ENCODE assay signal across 20 cellular contexts in the genomic region with DNA sequence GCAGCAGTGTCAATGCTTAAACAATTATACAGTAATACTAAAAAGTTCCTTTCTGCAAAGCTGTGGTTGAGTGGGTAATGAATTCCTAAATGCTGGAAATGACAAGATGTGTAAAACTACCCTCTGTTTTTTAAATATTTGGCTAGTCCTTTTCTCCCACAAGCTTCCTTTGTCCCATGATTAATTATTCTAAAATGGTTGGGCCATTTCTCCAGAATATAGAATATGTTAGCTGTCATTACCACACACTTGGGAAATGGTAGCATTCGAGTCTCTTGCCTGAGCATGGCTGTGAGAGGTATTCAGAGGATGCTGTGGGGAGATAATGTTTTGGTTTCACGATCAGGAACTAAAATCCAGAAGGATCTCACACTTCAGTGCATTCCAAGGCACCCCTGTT.
DNase-seq lines count a peak whose midpoint lies in the region; ATAC-seq, FAIRE-seq and TF ChIP-seq lines count a peak whose summit lies in the region.
"Had no signal": no experiment of that assay in that cellular context is flagged by ENCODE, and none has a peak within 500 bp of the region (broad histone marks: within the 10 kb centered on the region; RNA-seq: fewer than 3 reads in every experiment).

No MANE protein-coding gene starts in this region.

- H3K4me3 Mint-ChIP-seq in WTC11, result no peak overlapping the region
- H3K4me3 Mint-ChIP-seq: CD4-positive, alpha-beta memory T cell had no signal

- TF ChIP-seq CTCF in A549 (IDR thresholded peaks at IDR 0.05) (no peak), PC-3 (conservative IDR thresholded peaks at IDR 0.05; ENCODE audit: low read depth, low read length) (no peak), WTC11 (IDR thresholded peaks at IDR 0.05) (no peak)

- BruUV-seq in PC-3 (replicated peaks; lab: Mats Ljungman, UMichigan), result no TSS peak

- H3K79me2 ChIP-seq in mesendoderm (ENCODE audit: control insufficient read depth, insufficient read depth, low read length) (no peaks in the 10 kb centered on the region), PC-3 (ENCODE audit: low read length) (no peaks in the 10 kb centered on the region)

- H3K4ac ChIP-seq in mesendoderm (ENCODE audit: low read depth, low read length), result no peak overlapping the region

- no peak for TF ChIP-seq POLR2A in A549 (IDR thresholded peaks at IDR 0.05; ENCODE audit: low read length)

- peak; percentile 7 for FAIRE-seq in A549 (lab: Jason Lieb, UNC)
- no peak for FAIRE-seq in RCC 7860 (lab: Jason Lieb, UNC)
- FAIRE-seq: A204.1, G401.6, GM12892, H54 had no signal

- no peak overlapping the region for H2AFZ ChIP-seq in PC-3 (ENCODE audit: low read length)

- no peaks in the 10 kb centered on the region for H3K4me1 ChIP-seq in A549
- no peaks in the 10 kb centered on the region for H3K4me1 ChIP-seq in mesendoderm (ENCODE audit: control insufficient read depth, low read depth, low read length)
- H3K4me1 ChIP-seq in PC-3 (ENCODE audit: insufficient read depth, low read length), result no peaks in the 10 kb centered on the region
- H3K4me1 ChIP-seq: Caco-2, HAP-1 had no signal

- no peaks in the 10 kb centered on the region for H3K79me1 ChIP-seq in mesendoderm (ENCODE audit: low read length)

- H2AK5ac ChIP-seq in mesendoderm (ENCODE audit: low read length), result no peak overlapping the region

- no peak overlapping the region for H4K5ac ChIP-seq in mesendoderm (ENCODE audit: low read length)

- CTCF ChIA-PET in A549 (lab: Yijun Ruan, JAX) (interaction anchor here (0.6 to 1.4 kb wide), 4 partner anchors 9 to 128 kb away, joined by 3 to 4 read pairs (median 3); no protein-coding TSS in a partner anchor), PC-3 (lab: Charles Lee) (no interaction called here), WTC11 (lab: Charles Lee) (interaction anchor here (1.2 to 1.3 kb wide), 2 partner anchors 31 to 190 kb away, joined by 3 to 4 read pairs; no protein-coding TSS in a partner anchor)

- H3K56ac ChIP-seq in mesendoderm (ENCODE audit: low read length), result no peak overlapping the region

- H3K9me3 Mint-ChIP-seq in activated naive CD4-positive, alpha-beta T cell treated with anti-CD3 and anti-CD28 coated beads, Interleukin-2, amount 50 U/mL, for 72 hours, result peaks cover 2 to 15% of the 10 kb centered on the region in 2 donors
- H3K9me3 Mint-ChIP-seq in WTC11, result peaks cover 32% of the 10 kb centered on the region

- DNase-seq in A549 (ENCODE audit: low read depth in 1 of 2, low spot score in 1 of 2) (no peak), RCC 7860 (ENCODE audit: low spot score) (peak; percentile 6), glomerular visceral epithelial cell (ENCODE audit: extremely low spot score) (peak; percentile 31), mesendoderm (peak; percentile 18), PC-3 (no peak), Right ventricle myocardium superior (no peak), WTC11 (ENCODE audit: low spot score) (no peak)
- DNase-seq in activated naive CD4-positive, alpha-beta T cell treated with anti-CD3 and anti-CD28 coated beads, Interleukin-2, amount 50 U/mL, for 72 hours (ENCODE audit: low spot score in 2 of 2), result no peak
- DNase-seq: C1 segment of cervical spinal cord; Caco-2; CD4-positive, alpha-beta memory T cell; DMS153; DND-41; GOT3 had no signal

- H3K27me3 ChIP-seq in mesendoderm (ENCODE audit: insufficient read depth, low read length, poor library complexity) (peaks cover 2% of the 10 kb centered on the region), PC-3 (ENCODE audit: low read length) (no peaks in the 10 kb centered on the region)

- no peak for TF ChIP-seq RAD21 in A549 (conservative IDR thresholded peaks at IDR 0.05 in 1 of 2, IDR thresholded peaks at IDR 0.05 in 1 of 2)

- no peak overlapping the region for H3K27ac ChIP-seq in A549
- H3K27ac ChIP-seq in mesendoderm (ENCODE audit: low read depth, low read length), result no peak overlapping the region
- H3K27ac ChIP-seq in PC-3 (ENCODE audit: low read length), result no peak overlapping the region
- H3K27ac ChIP-seq: 22Rv1 had no signal

- ATAC-seq in A549 (no peak), PC-3 (no peak), Right ventricle myocardium superior (ENCODE audit: poor library complexity) (no peak), WTC11 (no peak)
- no peak for ATAC-seq in activated naive CD4-positive, alpha-beta T cell treated with anti-CD3 and anti-CD28 coated beads, Interleukin-2, amount 50 U/mL, for 72 hours

- no peak overlapping the region for H3K9ac ChIP-seq in mesendoderm (ENCODE audit: low read length)
- H3K9ac ChIP-seq in PC-3 (ENCODE audit: low read length), result no peak overlapping the region

- H3K9me3 ChIP-seq in A549, result peaks cover 5% of the 10 kb centered on the region; the same call in 1 of the 3 replicates
- no peaks in the 10 kb centered on the region for H3K9me3 ChIP-seq in PC-3 (ENCODE audit: low read length)
- H3K9me3 ChIP-seq: Caco-2, HAP-1 had no signal

- no peaks in the 10 kb centered on the region for H3F3A ChIP-seq in PC-3 (ENCODE audit: low read length, unreplicated experiment)

- H3K36me3 ChIP-seq in mesendoderm (ENCODE audit: control insufficient read depth, insufficient read depth, low read length), result no peaks in the 10 kb centered on the region
- H3K36me3 ChIP-seq in PC-3 (ENCODE audit: low read depth, low read length), result no peaks in the 10 kb centered on the region
- H3K36me3 ChIP-seq: HAP-1 had no signal

- H3K9me2 ChIP-seq in PC-3 (replicated peaks; ENCODE audit: low read length), result no peaks in the 10 kb centered on the region

- no peak overlapping the region for H3K27ac Mint-ChIP-seq in activated naive CD4-positive, alpha-beta T cell treated with anti-CD3 and anti-CD28 coated beads, Interleukin-2, amount 50 U/mL, for 72 hours
- no peak overlapping the region for H3K27ac Mint-ChIP-seq in WTC11
- H3K27ac Mint-ChIP-seq: CD4-positive, alpha-beta memory T cell had no signal

- WGBS in A549 (ENCODE audit: missing lambda C conversion rate), result 2% methylated on average over 2 of the region's 2 CpGs
- WGBS in mesendoderm (ENCODE audit: extremely low coverage, insufficient coverage, low lambda C conversion rate), result no CpG with 5 or more reads among the region's 2 CpGs

- no peak overlapping the region for H2BK120ac ChIP-seq in mesendoderm (ENCODE audit: low read depth, low read length)

- H2BK15ac ChIP-seq in mesendoderm (replicated peaks; ENCODE audit: low read depth), result no peak overlapping the region

- H3K4me2 ChIP-seq in A549 (no peak overlapping the region), mesendoderm (ENCODE audit: low read length) (no peak overlapping the region), PC-3 (ENCODE audit: low read length) (no peak overlapping the region)

- no peaks in the 10 kb centered on the region; the same call in 1 of the 2 replicates for H3K27me3 Mint-ChIP-seq in WTC11 (ENCODE audit: low read depth)
- H3K27me3 Mint-ChIP-seq: CD4-positive, alpha-beta memory T cell had no signal

- no peak overlapping the region for H3K18ac ChIP-seq in mesendoderm (ENCODE audit: low read length)

- peaks cover 13% of the 10 kb centered on the region for H3K4me1 Mint-ChIP-seq in WTC11
- H3K4me1 Mint-ChIP-seq: CD4-positive, alpha-beta memory T cell had no signal

- H4K20me1 ChIP-seq in PC-3 (ENCODE audit: low read length), result no peaks in the 10 kb centered on the region

- no peak overlapping the region for H2BK5ac ChIP-seq in mesendoderm (ENCODE audit: low read length)

- no peak overlapping the region for H3K23ac ChIP-seq in mesendoderm (ENCODE audit: low read length)

- H3K36me3 Mint-ChIP-seq in activated naive CD4-positive, alpha-beta T cell treated with anti-CD3 and anti-CD28 coated beads, Interleukin-2, amount 50 U/mL, for 72 hours, result peaks cover 2 to 3% of the 10 kb centered on the region in 2 donors
- H3K36me3 Mint-ChIP-seq in WTC11, result peaks cover 20% of the 10 kb centered on the region
- H3K36me3 Mint-ChIP-seq: CD4-positive, alpha-beta memory T cell had no signal

- no peak overlapping the region for H3K4me3 ChIP-seq in A549
- H3K4me3 ChIP-seq in mesendoderm (ENCODE audit: low read length), result no peak overlapping the region
- no peak overlapping the region for H3K4me3 ChIP-seq in PC-3 (ENCODE audit: low read length)
- H3K4me3 ChIP-seq: HAP-1 had no signal

- no peak for TF ChIP-seq EP300 in A549 (IDR thresholded peaks at IDR 0.05)

- no peak overlapping the region for H4K8ac ChIP-seq in mesendoderm (ENCODE audit: low read depth, low read length)

- intact Hi-C loops in PC-3 (cut with micrococcal nuclease) (no loop called here), Right ventricle myocardium superior (cut with DNase I) (no loop called here)

- POLR2A ChIA-PET in A549 (lab: Yijun Ruan, JAX) (no interaction called here), PC-3 (lab: Charles Lee; ENCODE audit: unreplicated experiment) (no interaction called here), WTC11 (lab: Charles Lee) (no interaction called here)

TF ChIP-seq in A549, 52 proteins besides CTCF, POLR2A, EP300 and RAD21 (continues in another document):
- TF ChIP-seq HOXB13 (CRISPR knock-in tag; IDR thresholded peaks at IDR 0.05; ENCODE audit: low read depth) (no peak), HOXA7 (CRISPR knock-in tag; IDR thresholded peaks at IDR 0.05) (no peak), KDM5A (IDR thresholded peaks at IDR 0.05) (no peak), RCOR1 (IDR thresholded peaks at IDR 0.05; ENCODE audit: low read depth, low read length) (no peak), CBX2 (IDR thresholded peaks at IDR 0.05; ENCODE audit: borderline replicate concordance, low read depth) (no peak), MAZ (IDR thresholded peaks at IDR 0.05; ENCODE audit: borderline replicate concordance, low read depth, low read length) (no peak), EHF (CRISPR knock-in tag; IDR thresholded peaks at IDR 0.05) (no peak)

TF ChIP-seq in WTC11, 78 proteins besides CTCF, POLR2A, EP300 and RAD21 (continues in another document):
- no peak for TF ChIP-seq GTF2I (CRISPR knock-in tag; conservative IDR thresholded peaks at IDR 0.05)
- no peak for TF ChIP-seq FOXP1 (CRISPR knock-in tag; IDR thresholded peaks at IDR 0.05; ENCODE audit: borderline replicate concordance)
- TF ChIP-seq, protein P1, sequence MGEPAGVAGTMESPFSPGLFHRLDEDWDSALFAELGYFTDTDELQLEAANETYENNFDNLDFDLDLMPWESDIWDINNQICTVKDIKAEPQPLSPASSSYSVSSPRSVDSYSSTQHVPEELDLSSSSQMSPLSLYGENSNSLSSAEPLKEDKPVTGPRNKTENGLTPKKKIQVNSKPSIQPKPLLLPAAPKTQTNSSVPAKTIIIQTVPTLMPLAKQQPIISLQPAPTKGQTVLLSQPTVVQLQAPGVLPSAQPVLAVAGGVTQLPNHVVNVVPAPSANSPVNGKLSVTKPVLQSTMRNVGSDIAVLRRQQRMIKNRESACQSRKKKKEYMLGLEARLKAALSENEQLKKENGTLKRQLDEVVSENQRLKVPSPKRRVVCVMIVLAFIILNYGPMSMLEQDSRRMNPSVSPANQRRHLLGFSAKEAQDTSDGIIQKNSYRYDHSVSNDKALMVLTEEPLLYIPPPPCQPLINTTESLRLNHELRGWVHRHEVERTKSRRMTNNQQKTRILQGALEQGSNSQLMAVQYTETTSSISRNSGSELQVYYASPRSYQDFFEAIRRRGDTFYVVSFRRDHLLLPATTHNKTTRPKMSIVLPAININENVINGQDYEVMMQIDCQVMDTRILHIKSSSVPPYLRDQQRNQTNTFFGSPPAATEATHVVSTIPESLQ (CRISPR knock-in tag; IDR thresholded peaks at IDR 0.05), result no peak
- TF ChIP-seq, protein P2, sequence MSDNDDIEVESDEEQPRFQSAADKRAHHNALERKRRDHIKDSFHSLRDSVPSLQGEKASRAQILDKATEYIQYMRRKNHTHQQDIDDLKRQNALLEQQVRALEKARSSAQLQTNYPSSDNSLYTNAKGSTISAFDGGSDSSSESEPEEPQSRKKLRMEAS (CRISPR knock-in tag; IDR thresholded peaks at IDR 0.05), result no peak

Comparison
In these comparisons a context has a peak if more than half of its experiments do, and no peak if none do; other contexts are left out.
1. DNase-seq: peak in RCC 7860 (single experiment), glomerular visceral epithelial cell (single experiment) and mesendoderm (single experiment); none in A549 (0 of 2), PC-3 (single experiment), activated naive CD4-positive, alpha-beta T cell treated with anti-CD3 and anti-CD28 coated beads, Interleukin-2, amount 50 U/mL, for 72 hours (0 of 2), Right ventricle myocardium superior (single experiment) and WTC11 (single experiment).